In genomic region chr7:523436-524336, GRCh38 we compare ENCODE assay signal across 25 cellular contexts. TPM values are rescaled to one million over a fixed set of nuclear protein-coding genes. Genes with fewer than 3 reads are reported as not detected.
DNase-seq lines count a peak whose midpoint lies in the region; ATAC-seq and TF ChIP-seq lines count a peak whose summit lies in the region.
"Had no signal": no experiment of that assay in that cellular context is flagged by ENCODE, and none has a peak within 500 bp of the region (broad histone marks: within the 10 kb centered on the region; RNA-seq: fewer than 3 reads in every experiment).

No MANE protein-coding gene starts in this region.

- H3K36me3 ChIP-seq in left ventricle myocardium inferior (peaks cover 4% of the 10 kb centered on the region), thoracic aorta (no peaks in the 10 kb centered on the region), thyroid gland (no peaks in the 10 kb centered on the region)
- H3K36me3 ChIP-seq: adrenal gland, SJSA1, transverse colon had no signal

- DNase-seq in left ventricle myocardium inferior = no peak
- DNase-seq in left ventricle myocardium superior = no peak
- no peak for DNase-seq in RWPE1 (ENCODE audit: low spot score)
- peak; percentile 58 for DNase-seq in glutamatergic neuron
- DNase-seq in thoracic aorta (ENCODE audit: low spot score) = no peak
- DNase-seq in anterior cingulate cortex (lab: John Stamatoyannopoulos, UW) = no peak
- no peak for DNase-seq in thyroid gland
- DNase-seq: activated CD4-positive, alpha-beta T cell treated with anti-CD3 and anti-CD28 coated beads, Interleukin-2, amount 50 U/mL, for 1 hour; activated effector memory CD4-positive, alpha-beta T cell treated with Interleukin-2 at 50 U/mL for 16 hours; adrenal gland; CD4-positive, alpha-beta T cell; DND-41; dorsolateral prefrontal cortex; Kasumi-1; mesenchymal stem cell; NCI-H1048; NCI-H526; nephron progenitor cell; stimulated activated CD4-positive, alpha-beta T cell treated with anti-CD3 and anti-CD28 coated beads, Interleukin-2, amount 100 ng/mL, for 24 hours; stimulated activated naive CD8-positive, alpha-beta T cell treated with anti-CD3 and anti-CD28 coated beads, Interleukin-15, Interleukin-2, amounts not matched to agents 100 U/mL and 50 U/mL, for 24 hours; T-helper 17 cell; transverse colon had no signal

- H3K36me3 Mint-ChIP-seq in glutamatergic neuron (ENCODE audit: unreplicated experiment) = no peaks in the 10 kb centered on the region

- 83 to 88% methylated on average over 19 to 23 of the region's 25 CpGs for WGBS in thyroid gland, 2 donors

- peaks cover 5% of the 10 kb centered on the region for H3K9me3 Mint-ChIP-seq in glutamatergic neuron (ENCODE audit: unreplicated experiment)
- H3K9me3 Mint-ChIP-seq: CD4-positive, alpha-beta T cell; nephron progenitor cell had no signal

- H3K4me3 ChIP-seq in left ventricle myocardium inferior = peak overlapping the region; percentile 93
- peak overlapping the region; percentile 77 for H3K4me3 ChIP-seq in thoracic aorta
- H3K4me3 ChIP-seq in thyroid gland (replicated peaks in 1 of 3) = no peak overlapping the region
- H3K4me3 ChIP-seq: SJSA1 had no signal

- no peak overlapping the region for H3K4me3 Mint-ChIP-seq in glutamatergic neuron (ENCODE audit: unreplicated experiment)
- H3K4me3 Mint-ChIP-seq: CD4-positive, alpha-beta T cell; nephron progenitor cell had no signal

- H3K9me3 ChIP-seq in left ventricle myocardium inferior (replicated peaks) = peaks cover 12% of the 10 kb centered on the region
- H3K9me3 ChIP-seq in thoracic aorta = peaks cover 7% of the 10 kb centered on the region
- no peaks in the 10 kb centered on the region for H3K9me3 ChIP-seq in thyroid gland
- H3K9me3 ChIP-seq: adrenal gland, transverse colon had no signal

- H3K27ac ChIP-seq in left ventricle myocardium inferior (replicated peaks) = peak overlapping the region; percentile 90
- peak overlapping the region; percentile 98 for H3K27ac ChIP-seq in RWPE1
- H3K27ac ChIP-seq in thoracic aorta = peak overlapping the region; percentile 82 to 98
- no peak overlapping the region for H3K27ac ChIP-seq in thyroid gland
- H3K27ac ChIP-seq: dorsolateral prefrontal cortex, SJSA1, transverse colon had no signal

- ATAC-seq in left ventricle myocardium superior = no peak
- ATAC-seq in thoracic aorta (ENCODE audit: insufficient number of reproducible peaks, low FRiP score, low read depth) = no peak
- ATAC-seq in HG02623 (IDR thresholded peaks at IDR 0.05; ENCODE audit: unreplicated experiment) = no peak
- ATAC-seq: stimulated activated naive CD8-positive, alpha-beta T cell treated with anti-CD3 and anti-CD28 coated beads, Interleukin-15, Interleukin-2, amounts not matched to agents 100 U/mL and 50 U/mL, for 24 hours; T-helper 17 cell had no signal

- intact Hi-C loops in left ventricle myocardium inferior (cut with micrococcal nuclease) = no loop called here
- intact Hi-C loops in left ventricle myocardium superior (cut with micrococcal nuclease) = no loop called here
- intact Hi-C loops in thyroid gland (cut with DNase I) = loop anchor here (10.0 kb wide), 1 partner anchor 199 kb away; no protein-coding TSS in a partner anchor

- POLR2A ChIA-PET in RWPE1 (lab: Yijun Ruan, JAX; ENCODE audit: low non-redundant PET) = interaction anchor here (0.7 kb wide), 1 partner anchor 16 kb away, joined by 3 read pairs; no protein-coding TSS in a partner anchor

- peaks cover 44% of the 10 kb centered on the region for H3K27me3 ChIP-seq in left ventricle myocardium inferior (ENCODE audit: low read depth)
- no peaks in the 10 kb centered on the region for H3K27me3 ChIP-seq in thoracic aorta (replicated peaks; ENCODE audit: insufficient read depth)
- peaks cover 18% of the 10 kb centered on the region for H3K27me3 ChIP-seq in thyroid gland

- H3K4me1 Mint-ChIP-seq in glutamatergic neuron (ENCODE audit: low read depth, unreplicated experiment) = peaks cover 5% of the 10 kb centered on the region
- H3K4me1 Mint-ChIP-seq: nephron progenitor cell had no signal

- H3K27ac Mint-ChIP-seq in glutamatergic neuron (ENCODE audit: unreplicated experiment) = peak overlapping the region; percentile 22
- H3K27ac Mint-ChIP-seq: CD4-positive, alpha-beta T cell; nephron progenitor cell; T-helper 17 cell had no signal

- CTCF ChIA-PET in RWPE1 (lab: Yijun Ruan, JAX) = interaction anchor here (0.6 to 1.1 kb wide), 3 partner anchors 10 to 150 kb away, joined by 3 to 4 read pairs (median 3); no protein-coding TSS in a partner anchor

- no peak for TF ChIP-seq CTCF in left ventricle myocardium inferior (IDR thresholded peaks at IDR 0.05; ENCODE audit: borderline replicate concordance)
- TF ChIP-seq CTCF in RWPE1 (conservative IDR thresholded peaks at IDR 0.05; ENCODE audit: low read depth) = no peak
- TF ChIP-seq CTCF in glutamatergic neuron (IDR thresholded peaks at IDR 0.05; ENCODE audit: partially characterized antibody, unreplicated experiment) = no peak
- TF ChIP-seq CTCF in thoracic aorta (IDR thresholded peaks at IDR 0.05) = no peak
- TF ChIP-seq CTCF in thyroid gland (IDR thresholded peaks at IDR 0.05) = no peak

- TF ChIP-seq POLR2A in thyroid gland (IDR thresholded peaks at IDR 0.05) = no peak

- H3K27me3 Mint-ChIP-seq in glutamatergic neuron (ENCODE audit: unreplicated experiment) = peaks cover 12% of the 10 kb centered on the region

- H3K4me1 ChIP-seq in left ventricle myocardium inferior = peaks cover 62% of the 10 kb centered on the region
- H3K4me1 ChIP-seq in thoracic aorta (ENCODE audit: control insufficient read depth in 1 of 2, low read depth in 2 of 2) = peaks cover 12 to 46% of the 10 kb centered on the region in 2 donors
- H3K4me1 ChIP-seq in thyroid gland = peaks cover 22 to 28% of the 10 kb centered on the region in 2 donors

RNA-seq across cellular contexts. Expression of gene PDGFA, which starts 4.0 kb away (rescaled TPM):
- total RNA-seq in left ventricle myocardium inferior (26.0 TPM), left ventricle myocardium superior (32.7 TPM), glutamatergic neuron (ENCODE audit: unreplicated experiment) (7.6 TPM), thoracic aorta (100 to 1,000 TPM; 175 to 219 TPM), thyroid gland (10 to 100 TPM in 2 of 4 donors, 1 to 10 TPM in 2; 6.6 to 20.0 (median 10.8) TPM)
- total RNA-seq: OCI-LY7 had no signal

Comparison
In these comparisons a context has a peak if more than half of its experiments do, and no peak if none do; other contexts are left out.
1. H3K27ac ChIP-seq: peak in left ventricle myocardium inferior (single experiment), RWPE1 (single experiment) and thoracic aorta (2 of 2); none in thyroid gland (0 of 3).
2. H3K4me3 ChIP-seq: peak in left ventricle myocardium inferior (single experiment) and thoracic aorta (single experiment); none in thyroid gland (0 of 3).